8 cellular contexts compared by ENCODE assay signal in genomic region chr15:81296673-81297072, GRCh38. TPM values are rescaled to one million over a fixed set of nuclear protein-coding genes. Genes with fewer than 3 reads are reported as not detected.
DNase-seq lines count a peak whose midpoint lies in the region; ATAC-seq and TF ChIP-seq lines count a peak whose summit lies in the region.

No MANE protein-coding gene starts in this region.

- peaks cover 61% of the 10 kb centered on the region for H3K36me3 Mint-ChIP-seq in activated naive CD8-positive, alpha-beta T cell treated with anti-CD3 and anti-CD28 coated beads for 36 hours

- H3K79me2 ChIP-seq in SU-DHL-6 (ENCODE audit: insufficient read depth, low read length): peaks cover 3% of the 10 kb centered on the region; the same call in 1 of the 2 replicates

- H2AFZ ChIP-seq in SU-DHL-6 (ENCODE audit: low read depth, low read length, severe bottlenecking): peak overlapping the region; percentile 7

- in situ Hi-C loops in GM18951 (cut with MboI; ENCODE audit: low sequenced_read_pairs, unreplicated experiment): no loop called here

- peak overlapping the region; percentile 98 for H3K4me3 Mint-ChIP-seq in activated naive CD8-positive, alpha-beta T cell treated with anti-CD3 and anti-CD28 coated beads for 36 hours

- H3K9ac ChIP-seq in SU-DHL-6 (ENCODE audit: low read length): peak overlapping the region; percentile 55
- H3K9ac ChIP-seq in mucosa of stomach (ENCODE audit: low read length): peak overlapping the region; percentile 54

- H3K36me3 ChIP-seq in SU-DHL-6 (ENCODE audit: low read length) (no peaks in the 10 kb centered on the region), mucosa of stomach (ENCODE audit: control insufficient read depth, insufficient read depth, low read length) (no peaks in the 10 kb centered on the region), tibial artery (peaks cover 0 to 21% (median 20%) of the 10 kb centered on the region in 3 donors), H7 (replicated peaks; ENCODE audit: control insufficient read depth, insufficient read depth, low read length) (no peaks in the 10 kb centered on the region)

- H3F3A ChIP-seq in SU-DHL-6 (ENCODE audit: insufficient read depth): peaks cover 43% of the 10 kb centered on the region

- peak; percentile 28 for ATAC-seq in HG03060 (IDR thresholded peaks at IDR 0.05; ENCODE audit: low read depth, unreplicated experiment)

- H3K27ac ChIP-seq in SU-DHL-6 (ENCODE audit: low read depth, low read length) (peak overlapping the region; percentile 94), tibial artery (peak overlapping the region in 1 of 2 donors; percentile 29)

- peaks cover 7% of the 10 kb centered on the region for H3K4me1 ChIP-seq in mucosa of stomach (ENCODE audit: control insufficient read depth, insufficient read depth, low read length)
- H3K4me1 ChIP-seq in tibial artery: peaks cover 0 to 13% (median 1%) of the 10 kb centered on the region in 4 donors

- peak overlapping the region; percentile 48 for H3K4me3 ChIP-seq in SU-DHL-6 (ENCODE audit: insufficient read depth, low read length, poor library complexity, severe bottlenecking)
- no peak overlapping the region for H3K4me3 ChIP-seq in mucosa of stomach (ENCODE audit: low read length)
- H3K4me3 ChIP-seq in tibial artery: peak overlapping the region; percentile 26 to 28
- H3K4me3 ChIP-seq in H7 (ENCODE audit: insufficient read depth, low read depth, low read length): no peak overlapping the region

- H3K27ac Mint-ChIP-seq in activated naive CD8-positive, alpha-beta T cell treated with anti-CD3 and anti-CD28 coated beads for 36 hours: peak overlapping the region; percentile 97

- no peaks in the 10 kb centered on the region for H4K20me1 ChIP-seq in SU-DHL-6 (ENCODE audit: low read depth, low read length)

- H3K4me2 ChIP-seq in SU-DHL-6 (ENCODE audit: low read depth, low read length, poor library complexity, severe bottlenecking): peak overlapping the region; percentile 65

- TF ChIP-seq POLR2A in GM18951 (IDR thresholded peaks at IDR 0.05; ENCODE audit: extremely low read depth, insufficient read depth, insufficient read length): peak; percentile 50

- H3K9me3 Mint-ChIP-seq in activated naive CD8-positive, alpha-beta T cell treated with anti-CD3 and anti-CD28 coated beads for 36 hours: no peaks in the 10 kb centered on the region

- H3K27me3 ChIP-seq in SU-DHL-6 (ENCODE audit: low read length): no peaks in the 10 kb centered on the region
- no peaks in the 10 kb centered on the region for H3K27me3 ChIP-seq in mucosa of stomach (ENCODE audit: control insufficient read depth, insufficient read depth, low read length)
- H3K27me3 ChIP-seq in tibial artery: no peaks in the 10 kb centered on the region
- no peaks in the 10 kb centered on the region for H3K27me3 ChIP-seq in H7 (ENCODE audit: control insufficient read depth, insufficient read depth, low read length)

- H3K9me2 ChIP-seq in SU-DHL-6 (replicated peaks; ENCODE audit: insufficient read depth, low read length): no peaks in the 10 kb centered on the region

- H3K27me3 Mint-ChIP-seq in activated naive CD8-positive, alpha-beta T cell treated with anti-CD3 and anti-CD28 coated beads for 36 hours: no peaks in the 10 kb centered on the region

- H3K9me3 ChIP-seq in SU-DHL-6 (ENCODE audit: insufficient read depth, low read length) (no peaks in the 10 kb centered on the region), mucosa of stomach (ENCODE audit: control insufficient read depth, low read length) (no peaks in the 10 kb centered on the region), tibial artery (no peaks in the 10 kb centered on the region)

- intact Hi-C loops in tibial artery (cut with DNase I; ENCODE audit: low total_unique reads): no loop called here

- H3K4me1 Mint-ChIP-seq in activated naive CD8-positive, alpha-beta T cell treated with anti-CD3 and anti-CD28 coated beads for 36 hours: peaks cover 63% of the 10 kb centered on the region

- peak; percentile 76 for DNase-seq in activated naive CD8-positive, alpha-beta T cell treated with anti-CD3 and anti-CD28 coated beads for 36 hours
- DNase-seq in tibial artery: peak; percentile 62 to 76
- no peak for DNase-seq in H7
- DNase-seq in DMS 273 (lab: John Stamatoyannopoulos, UW; ENCODE audit: unreplicated experiment): no peak

- TF ChIP-seq CTCF in SU-DHL-6 (IDR thresholded peaks at IDR 0.05; ENCODE audit: insufficient read depth, low read length, poor library complexity, severe bottlenecking) (no peak), tibial artery (IDR thresholded peaks at IDR 0.05) (no peak)

RNA-seq across cellular contexts. Expression of gene STARD5, which starts 27.3 kb away (rescaled TPM):
- total RNA-seq in activated naive CD8-positive, alpha-beta T cell treated with anti-CD3 and anti-CD28 coated beads for 36 hours: 1 to 10 TPM; 6.2 to 7.7 TPM
- total RNA-seq in H7 (2014; rRNA removed; shearing (Covaris generic)): 3.4 TPM in 2 replicates

Comparison
In these comparisons a context has a peak if more than half of its experiments do, and no peak if none do; other contexts are left out.
1. H3K4me3 ChIP-seq: peak in SU-DHL-6 (single experiment) and tibial artery (2 of 2); none in mucosa of stomach (single experiment) and H7 (single experiment).
2. DNase-seq: peak in activated naive CD8-positive, alpha-beta T cell treated with anti-CD3 and anti-CD28 coated beads for 36 hours (single experiment) and tibial artery (2 of 2); none in H7 (single experiment) and DMS 273 (single experiment).